In genomic region chr1:153459655-153460054, GRCh38 we compare ENCODE assay signal across 7 cellular contexts. TPM values are rescaled to one million over a fixed set of nuclear protein-coding genes. Genes with fewer than 3 reads are reported as not detected.
"Had no signal": no experiment of that assay in that cellular context is flagged by ENCODE, and none has a peak within 500 bp of the region (broad histone marks: within the 10 kb centered on the region; RNA-seq: fewer than 3 reads in every experiment).

No MANE protein-coding gene starts in this region.

- ATAC-seq: GM23338, HepG2 had no signal

- DNase-seq: H9, HCEC 1CT, KBM-7 had no signal

- H2AFZ ChIP-seq: GM23338 had no signal

- H3K4me2 ChIP-seq: GM23338 had no signal

- H3K4me3 ChIP-seq: GM23338 had no signal

RNA-seq across cellular contexts. Expression of gene S100A7, which starts 0.8 kb away (rescaled TPM):
- total RNA-seq: GM23338, H1, H9, HepG2, HT1080 had no signal

RNA-seq across cellular contexts. Expression of gene S100A7A, which starts 43.3 kb away (rescaled TPM):
- total RNA-seq: GM23338, H1, H9, HepG2, HT1080 had no signal
